1 cellular context compared by ENCODE assay signal in the genomic region with DNA sequence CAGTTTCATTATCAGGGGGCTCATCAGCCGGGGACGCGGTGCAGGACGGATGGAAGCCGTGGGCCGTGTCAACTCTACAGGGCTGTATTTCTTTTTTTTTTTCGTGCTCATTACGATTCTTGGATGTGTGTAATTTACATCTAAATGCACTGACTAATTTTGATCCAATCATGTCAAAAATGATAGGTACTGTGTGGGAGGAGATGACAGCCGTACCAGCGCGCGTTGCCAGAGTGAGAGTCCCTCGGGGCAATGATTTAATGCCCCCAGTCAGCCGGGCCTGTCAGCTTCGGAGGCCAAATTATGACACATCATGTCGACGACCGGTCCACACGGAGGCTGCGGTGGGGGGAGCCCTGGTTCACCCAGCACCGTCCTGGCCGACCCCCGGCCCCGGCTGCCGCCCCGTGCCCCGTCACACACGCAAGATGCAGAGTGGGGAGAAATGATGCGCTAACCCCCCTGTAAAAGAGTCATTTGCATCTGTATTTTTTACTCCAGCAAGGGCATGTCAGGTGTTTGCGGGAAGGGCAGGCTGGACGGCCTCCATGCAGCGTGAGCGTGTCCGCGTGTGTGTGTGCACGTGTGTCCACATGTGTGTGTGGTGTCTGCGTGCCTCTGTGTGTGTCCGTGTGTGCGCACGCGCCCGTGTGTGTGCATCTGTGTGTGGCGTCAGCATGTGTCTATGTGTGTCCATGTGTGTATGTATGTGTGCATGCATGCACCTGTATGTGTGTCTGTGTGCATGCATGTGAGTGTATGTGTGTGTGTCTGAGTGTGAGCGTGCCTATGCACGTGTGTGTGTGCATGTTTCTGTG.
TF ChIP-seq lines count a peak whose summit lies in the region.

No MANE protein-coding gene starts in this region.

TF ChIP-seq in WTC11, 78 proteins besides CTCF, POLR2A, EP300 and RAD21 (continued from another document):
- TF ChIP-seq, protein P1, sequence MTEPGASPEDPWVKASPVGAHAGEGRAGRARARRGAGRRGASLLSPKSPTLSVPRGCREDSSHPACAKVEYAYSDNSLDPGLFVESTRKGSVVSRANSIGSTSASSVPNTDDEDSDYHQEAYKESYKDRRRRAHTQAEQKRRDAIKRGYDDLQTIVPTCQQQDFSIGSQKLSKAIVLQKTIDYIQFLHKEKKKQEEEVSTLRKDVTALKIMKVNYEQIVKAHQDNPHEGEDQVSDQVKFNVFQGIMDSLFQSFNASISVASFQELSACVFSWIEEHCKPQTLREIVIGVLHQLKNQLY (CRISPR knock-in tag; IDR thresholded peaks at IDR 0.05), result no peak
- TF ChIP-seq ZNF671 (CRISPR knock-in tag; IDR thresholded peaks at IDR 0.05) (no peak), RORB (CRISPR knock-in tag; IDR thresholded peaks at IDR 0.05) (no peak)
TF ChIP-seq in WTC11: peak in this region for 0.
